ENCODE assay signal across 14 cellular contexts in the genomic region with DNA sequence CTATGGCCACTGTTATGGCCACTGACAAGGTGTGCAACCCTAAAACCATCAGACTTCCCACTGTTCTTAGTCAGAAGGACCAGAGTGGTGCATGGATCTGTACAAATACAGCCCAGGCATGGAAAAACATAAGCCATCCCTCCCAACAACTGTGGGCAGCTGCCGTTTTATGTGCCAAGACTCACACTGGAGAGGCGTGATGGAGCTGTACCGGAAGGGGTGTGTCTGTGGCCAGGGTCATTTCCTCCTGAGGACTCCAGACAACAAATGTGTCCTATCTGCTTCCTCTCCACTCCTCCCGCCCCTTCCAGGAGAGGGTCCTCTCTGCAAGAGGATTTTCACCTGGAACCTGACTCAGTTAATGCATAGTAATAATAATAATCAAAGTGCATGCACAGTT. TPM values are rescaled to one million over a fixed set of nuclear protein-coding genes. Genes with fewer than 3 reads are reported as not detected.
DNase-seq lines count a peak whose midpoint lies in the region; ATAC-seq and TF ChIP-seq lines count a peak whose summit lies in the region.
"Had no signal": no experiment of that assay in that cellular context is flagged by ENCODE, and none has a peak within 500 bp of the region (broad histone marks: within the 10 kb centered on the region; RNA-seq: fewer than 3 reads in every experiment).

No MANE protein-coding gene starts in this region.

- no peak overlapping the region for H3K27ac ChIP-seq in BLaER1 treated with 17β-estradiol and CSF1 and Interleukin-3, amounts not matched to agents 10 nM and 100 nM
- H3K27ac ChIP-seq in liver (ENCODE audit: low read depth in 1 of 2, low read length in 2 of 2): no peak overlapping the region

- TF ChIP-seq CTCF in liver (IDR thresholded peaks at IDR 0.05; ENCODE audit: low read depth, low read length, missing input control): no peak

- 62% methylated on average over 4 of the region's 4 CpGs for WGBS in liver

- H3K4me2 ChIP-seq in BLaER1 treated with 17β-estradiol and CSF1 and Interleukin-3, amounts not matched to agents 10 nM and 100 nM: peak overlapping the region; percentile 44 to 69 (median 63)

- peak; percentile 11 for DNase-seq in LHCN-M2 (ENCODE audit: low read depth)
- DNase-seq in activated effector memory CD4-positive, alpha-beta T cell treated with anti-CD3 and anti-CD28 coated beads, Interleukin-2, amount 50 U/mL, for 16 hours: peak; percentile 69
- no peak for DNase-seq in NCI-H345 treated with DMSO at 0.1 percent for 48 hours (lab: John Stamatoyannopoulos, UW; ENCODE audit: unreplicated experiment)
- DNase-seq: NCI-H1417, NCI-H446 treated with DMSO at 0.1 percent for 48 hours had no signal

- no peaks in the 10 kb centered on the region; a peak in 1 of 22 replicates for H3K36me3 ChIP-seq in BLaER1 treated with 17β-estradiol and CSF1 and Interleukin-3, amounts not matched to agents 10 nM and 100 nM
- H3K36me3 ChIP-seq in liver (ENCODE audit: control insufficient read depth in 4 of 4, insufficient read depth in 3 of 4, low read depth in 1 of 4, low read length in 3 of 4): no peaks in the 10 kb centered on the region

- no peaks in the 10 kb centered on the region for H4K20me1 ChIP-seq in BLaER1 treated with 17β-estradiol and CSF1 and Interleukin-3, amounts not matched to agents 10 nM and 100 nM

- no peak for TF ChIP-seq RAD21 in liver (IDR thresholded peaks at IDR 0.05)

- no peaks in the 10 kb centered on the region for H3K27me3 ChIP-seq in BLaER1 treated with 17β-estradiol and CSF1 and Interleukin-3, amounts not matched to agents 10 nM and 100 nM
- no peaks in the 10 kb centered on the region for H3K27me3 ChIP-seq in liver (ENCODE audit: control insufficient read depth in 4 of 4, insufficient read depth in 4 of 4, low read length in 3 of 4)

- no peak overlapping the region for H3K4me3 ChIP-seq in BLaER1 treated with 17β-estradiol and CSF1 and Interleukin-3, amounts not matched to agents 10 nM and 100 nM
- no peak overlapping the region for H3K4me3 ChIP-seq in liver (ENCODE audit: low read depth in 1 of 3, low read length in 3 of 3)

- peaks cover 51 to 79% (median 64%) of the 10 kb centered on the region in 10 experiments for H3K4me1 ChIP-seq in BLaER1 treated with 17β-estradiol and CSF1 and Interleukin-3, amounts not matched to agents 10 nM and 100 nM
- H3K4me1 ChIP-seq in liver (ENCODE audit: control insufficient read depth in 4 of 4, insufficient read depth in 4 of 4, low read length in 3 of 4): peaks cover 3 to 11% (median 5%) of the 10 kb centered on the region in 4 donors

- H3K9ac ChIP-seq in BLaER1 treated with 17β-estradiol and CSF1 and Interleukin-3, amounts not matched to agents 10 nM and 100 nM: no peak overlapping the region
- no peak overlapping the region for H3K9ac ChIP-seq in liver (ENCODE audit: low read depth in 1 of 2, low read length in 2 of 2)

- ATAC-seq in GM18861 (IDR thresholded peaks at IDR 0.05; ENCODE audit: unreplicated experiment): no peak
- no peak for ATAC-seq in GM18511 (IDR thresholded peaks at IDR 0.05; ENCODE audit: unreplicated experiment)
- ATAC-seq in HG03135 (IDR thresholded peaks at IDR 0.05; ENCODE audit: unreplicated experiment): no peak
- ATAC-seq: sciatic nerve, WTC11 had no signal

- peaks cover 0 to 26% (median 9%) of the 10 kb centered on the region in 11 experiments; a peak in 10 of 22 replicates for H3K9me3 ChIP-seq in BLaER1 treated with 17β-estradiol and CSF1 and Interleukin-3, amounts not matched to agents 10 nM and 100 nM (replicated peaks in 1 of 11)
- H3K9me3 ChIP-seq in liver (ENCODE audit: control insufficient read depth in 4 of 4, low read length in 3 of 4): no peaks in the 10 kb centered on the region

TF ChIP-seq in liver, 16 proteins besides CTCF, POLR2A, EP300 and RAD21:
- TF ChIP-seq HNF4G (IDR thresholded peaks at IDR 0.05) (no peak), YY1 (IDR thresholded peaks at IDR 0.05) (no peak), NR2F2 (IDR thresholded peaks at IDR 0.05) (peak; percentile 55)

RNA-seq across cellular contexts. Expression of a gene that starts 29.5 kb away (rescaled TPM):
- total RNA-seq in LHCN-M2 (2014; rRNA removed): not detected in 2 replicates
- polyA plus RNA-seq in LHCN-M2 (2012): not detected
- under 1 TPM in 1 of 2 donors, not detected in 1; 0.23 TPM for total RNA-seq in liver
- under 1 TPM in 1 of 2 donors, not detected in 1; 0.14 TPM for polyA plus RNA-seq in liver
- total RNA-seq: G401 had no signal
- polyA plus RNA-seq: BJ had no signal

RNA-seq across cellular contexts. Expression of a gene that starts 53.5 kb away (rescaled TPM):
- total RNA-seq in LHCN-M2 (2014; rRNA removed): 0.06 and 0.29 TPM in 2 replicates
- polyA plus RNA-seq in LHCN-M2 (2012): 0.06 TPM
- total RNA-seq in liver: under 1 TPM; 0.05 to 0.08 TPM
- under 1 TPM; 0.04 to 0.08 TPM for polyA plus RNA-seq in liver
- total RNA-seq: G401 had no signal
- polyA plus RNA-seq: BJ had no signal
